In genomic region chr1:51750218-51750617, GRCh38 we compare ENCODE assay signal across 1 cellular context.
A peak's percentile ranks its signal among the peaks of the same experiment; 100 is the strongest.
TF ChIP-seq lines count a peak whose summit lies in the region.

No MANE protein-coding gene starts in this region.

TF ChIP-seq in K562, 482 proteins besides CTCF, POLR2A, EP300 and RAD21 (continued from another document and continues in another):
- TF ChIP-seq ZBTB5 (IDR thresholded peaks at IDR 0.05) (no peak), SMAD3 (CRISPR knock-in tag; conservative IDR thresholded peaks at IDR 0.05) (no peak), MCM5 (IDR thresholded peaks at IDR 0.05; ENCODE audit: low read depth) (no peak), ZNF699 (CRISPR knock-in tag; IDR thresholded peaks at IDR 0.05; ENCODE audit: insufficient replicate concordance) (no peak), DMBX1 (CRISPR knock-in tag; IDR thresholded peaks at IDR 0.05; ENCODE audit: borderline replicate concordance) (no peak), YBX1 (IDR thresholded peaks at IDR 0.05) (no peak), MYC (IDR thresholded peaks at IDR 0.05; ENCODE audit: low read depth, low read length) (no peak), MYC (CRISPR knock-in tag; IDR thresholded peaks at IDR 0.05; ENCODE audit: borderline replicate concordance, low read depth) (no peak), ELK1 (CRISPR knock-in tag; IDR thresholded peaks at IDR 0.05) (no peak), ETV5 (CRISPR knock-in tag; IDR thresholded peaks at IDR 0.05; ENCODE audit: low read depth) (no peak), ZNF668 (CRISPR knock-in tag; IDR thresholded peaks at IDR 0.05) (no peak), PRDM10 (IDR thresholded peaks at IDR 0.05; ENCODE audit: partially characterized antibody) (no peak), TAF9B (IDR thresholded peaks at IDR 0.05; ENCODE audit: partially characterized antibody) (peak; percentile 27), ARID1B (IDR thresholded peaks at IDR 0.05) (peak; percentile 80), ZNF280B (CRISPR knock-in tag; IDR thresholded peaks at IDR 0.05) (no peak), CAMTA2 (CRISPR knock-in tag; conservative IDR thresholded peaks at IDR 0.05) (no peak), HMGXB4 (CRISPR knock-in tag; IDR thresholded peaks at IDR 0.05) (no peak), DEAF1 (CRISPR knock-in tag; IDR thresholded peaks at IDR 0.05) (no peak), EHMT2 (IDR thresholded peaks at IDR 0.05) (no peak; the same call in 1 of the 2 replicates), ZBTB26 (CRISPR knock-in tag; IDR thresholded peaks at IDR 0.05) (no peak), ZKSCAN1 (IDR thresholded peaks at IDR 0.05; ENCODE audit: low read depth, low read length) (no peak), GMEB1 (CRISPR knock-in tag; IDR thresholded peaks at IDR 0.05) (no peak), ZNF592 (IDR thresholded peaks at IDR 0.05) (peak; percentile 73), NUFIP1 (IDR thresholded peaks at IDR 0.05; ENCODE audit: partially characterized antibody) (no peak), ARID2 (IDR thresholded peaks at IDR 0.05) (no peak), CHCHD3 (CRISPR knock-in tag; IDR thresholded peaks at IDR 0.05) (no peak), SP1 (CRISPR knock-in tag; IDR thresholded peaks at IDR 0.05) (no peak), RBM39 (optimal IDR thresholded peaks at IDR 0.05; ENCODE audit: low read depth, low read length) (no peak), DDX20 (tag; IDR thresholded peaks at IDR 0.05; ENCODE audit: low read depth) (no peak), GABPB2 (CRISPR knock-in tag; conservative IDR thresholded peaks at IDR 0.05) (no peak), ZBTB2 (IDR thresholded peaks at IDR 0.05) (0 out of 2 replicates have a peak, but pooled peaks have one; percentile 16), SOX6 (IDR thresholded peaks at IDR 0.05) (0 out of 2 replicates have a peak, but pooled peaks have one; percentile 36)
